ENCODE assay signal across 1 cellular context in genomic region chr11:68204402-68204801, GRCh38.
TF ChIP-seq lines count a peak whose summit lies in the region.

No MANE protein-coding gene starts in this region.

TF ChIP-seq in GM12878, 131 proteins besides CTCF, POLR2A, EP300 and RAD21:
- TF ChIP-seq SPI1 (IDR thresholded peaks at IDR 0.05; ENCODE audit: borderline replicate concordance, insufficient read depth, low read depth, low read length) (no peak), ZNF217 (IDR thresholded peaks at IDR 0.05) (no peak), ZNF384 (IDR thresholded peaks at IDR 0.05; ENCODE audit: borderline replicate concordance, low read depth, low read length) (peak; percentile 64), ATF7 (IDR thresholded peaks at IDR 0.05; ENCODE audit: low read depth) (no peak)
